ENCODE assay signal across 15 cellular contexts in genomic region chr7:27249724-27250636, GRCh38. TPM values are rescaled to one million over a fixed set of nuclear protein-coding genes. Genes with fewer than 3 reads are reported as not detected.
"Had no signal": no experiment of that assay in that cellular context is flagged by ENCODE, and none has a peak within 500 bp of the region (broad histone marks: within the 10 kb centered on the region; RNA-seq: fewer than 3 reads in every experiment).

No MANE protein-coding gene starts in this region.

- ATAC-seq: body of pancreas; pancreas; stimulated activated effector memory CD8-positive, alpha-beta T cell treated with anti-CD3 and anti-CD28 coated beads, Interleukin-12 subunit alpha, Interleukin-12 subunit beta, amount 100 ng/mL, for 72 hours; T-cell had no signal

- H3K36me3 ChIP-seq: esophagus muscularis mucosa, pancreas, thyroid gland, vagina had no signal

- H3K4me3 ChIP-seq: body of pancreas, esophagus muscularis mucosa, hepatocyte, pancreas, thyroid gland, vagina had no signal

- H3K27me3 ChIP-seq: vagina had no signal

- H3K79me2 ChIP-seq: hepatocyte had no signal

- H3K9me3 ChIP-seq: body of pancreas, esophagus muscularis mucosa, pancreas, thyroid gland, vagina had no signal

- H3K27ac ChIP-seq: body of pancreas, esophagus muscularis mucosa, hepatocyte, pancreas, thyroid gland, vagina had no signal

- H2AFZ ChIP-seq: hepatocyte had no signal

- DNase-seq: activated CD4-positive, alpha-beta memory T cell treated with anti-CD3 and anti-CD28 coated beads for 36 hours; activated CD4-positive, alpha-beta T cell treated with anti-CD3 and anti-CD28 coated beads for 1 hour; activated naive CD8-positive, alpha-beta T cell treated with anti-CD3 and anti-CD28 coated beads for 36 hours; amygdala; body of pancreas; caudate nucleus; pancreas; T-cell; thyroid gland had no signal

RNA-seq across cellular contexts. Expression of gene EVX1, which starts 7.4 kb away (rescaled TPM):
- total RNA-seq: activated CD4-positive, alpha-beta memory T cell treated with anti-CD3 and anti-CD28 coated beads for 36 hours; activated naive CD8-positive, alpha-beta T cell treated with anti-CD3 and anti-CD28 coated beads for 36 hours; activated T-helper 1 cell treated with anti-CD3 and anti-CD28 coated beads, Interleukin-12 subunit alpha, Interleukin-12 subunit beta, Interleukin-2, Interleukin-4 antibody, amounts not matched to agents 30 ng/mL and 10 ng/mL and 1 ng/mL, durations not matched to agents 14 hours and 24 hours and 36 hours; body of pancreas; esophagus muscularis mucosa; liver; pancreas; thyroid gland had no signal
- polyA plus RNA-seq: liver had no signal

RNA-seq across cellular contexts. Expression of gene HOXA13, which starts 50.1 kb away (rescaled TPM):
- total RNA-seq: activated CD4-positive, alpha-beta memory T cell treated with anti-CD3 and anti-CD28 coated beads for 36 hours; activated naive CD8-positive, alpha-beta T cell treated with anti-CD3 and anti-CD28 coated beads for 36 hours; activated T-helper 1 cell treated with anti-CD3 and anti-CD28 coated beads, Interleukin-12 subunit alpha, Interleukin-12 subunit beta, Interleukin-2, Interleukin-4 antibody, amounts not matched to agents 30 ng/mL and 10 ng/mL and 1 ng/mL, durations not matched to agents 14 hours and 24 hours and 36 hours; body of pancreas; esophagus muscularis mucosa; liver; T-cell; thyroid gland had no signal
- polyA plus RNA-seq: pancreas had no signal
